In the genomic region with DNA sequence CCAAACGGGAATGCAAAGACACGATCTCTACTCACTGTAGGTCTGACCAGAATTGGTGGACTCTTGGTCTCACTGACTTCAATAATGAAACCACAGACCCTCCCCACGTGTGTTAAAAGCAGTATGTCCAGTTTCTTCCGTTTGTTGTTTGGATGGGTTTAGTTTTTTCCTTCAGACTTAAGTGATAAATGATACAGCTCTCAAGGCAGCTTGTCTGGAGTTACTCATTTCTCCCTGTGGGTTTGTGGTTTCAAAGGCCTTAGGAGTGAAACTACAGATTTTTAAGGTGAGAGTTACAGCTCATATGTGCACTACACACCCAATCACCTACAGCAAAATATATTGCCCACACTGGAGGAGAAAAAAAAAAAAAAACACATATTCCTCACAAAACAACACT, we compare ENCODE assay signal across 7 cellular contexts.
DNase-seq lines count a peak whose midpoint lies in the region; ATAC-seq and TF ChIP-seq lines count a peak whose summit lies in the region.

No MANE protein-coding gene starts in this region.

- H3K27me3 Mint-ChIP-seq in WTC11 (ENCODE audit: low read depth) = peaks cover 9% of the 10 kb centered on the region

- peak overlapping the region; percentile 49 for H3K4me3 Mint-ChIP-seq in WTC11

- H3K27ac Mint-ChIP-seq in WTC11 = no peak overlapping the region

- peaks cover 8% of the 10 kb centered on the region for H3K36me3 Mint-ChIP-seq in WTC11

- peaks cover 21% of the 10 kb centered on the region for H3K9me3 Mint-ChIP-seq in WTC11

- CTCF ChIA-PET in WTC11 (lab: Charles Lee) = interaction anchor here (0.7 to 1.6 kb wide), 4 partner anchors 12 to 71 kb away, joined by 3 to 9 read pairs (median 4); no protein-coding TSS in a partner anchor

- H3K4me1 Mint-ChIP-seq in WTC11 = peaks cover 9% of the 10 kb centered on the region

- ATAC-seq in GM19035 (IDR thresholded peaks at IDR 0.05; ENCODE audit: unreplicated experiment) (peak; percentile 93), HG02938 (IDR thresholded peaks at IDR 0.05; ENCODE audit: unreplicated experiment) (peak; percentile 99), WTC11 (no peak), GM21737 (IDR thresholded peaks at IDR 0.05; ENCODE audit: unreplicated experiment) (no peak)

- no peak for TF ChIP-seq CTCF in WTC11 (IDR thresholded peaks at IDR 0.05)

- DNase-seq in WTC11 (ENCODE audit: low spot score) (no peak), non-pigmented ciliary epithelial cell (ENCODE audit: low read depth) (peak; percentile 54), D341Med (ENCODE audit: low spot score) (no peak), COLO829 (ENCODE audit: low spot score) (no peak)

- POLR2A ChIA-PET in WTC11 (lab: Charles Lee) = no interaction called here

TF ChIP-seq in WTC11, 78 proteins besides CTCF, POLR2A, EP300 and RAD21:
- TF ChIP-seq MXD4 (CRISPR knock-in tag; IDR thresholded peaks at IDR 0.05; ENCODE audit: borderline replicate concordance) (no peak), GRHL2 (CRISPR knock-in tag; IDR thresholded peaks at IDR 0.05; ENCODE audit: insufficient replicate concordance, severe bottlenecking) (no peak), RORB (CRISPR knock-in tag; IDR thresholded peaks at IDR 0.05) (no peak), NFE2L1 (CRISPR knock-in tag; IDR thresholded peaks at IDR 0.05) (no peak), FOXP4 (CRISPR knock-in tag; IDR thresholded peaks at IDR 0.05) (no peak), KAT7 (CRISPR knock-in tag; IDR thresholded peaks at IDR 0.05; ENCODE audit: borderline replicate concordance) (no peak), PREB (CRISPR knock-in tag; IDR thresholded peaks at IDR 0.05; ENCODE audit: borderline replicate concordance) (no peak), PRRX2 (CRISPR knock-in tag; IDR thresholded peaks at IDR 0.05) (no peak), NFYB (CRISPR knock-in tag; conservative IDR thresholded peaks at IDR 0.05; ENCODE audit: low read depth) (no peak), ZNF138 (CRISPR knock-in tag; conservative IDR thresholded peaks at IDR 0.05) (no peak), USF1 (CRISPR knock-in tag; IDR thresholded peaks at IDR 0.05) (no peak), HMGXB4 (CRISPR knock-in tag; IDR thresholded peaks at IDR 0.05) (no peak), AFF4 (CRISPR knock-in tag; IDR thresholded peaks at IDR 0.05; ENCODE audit: borderline replicate concordance) (no peak), TCF7 (CRISPR knock-in tag; IDR thresholded peaks at IDR 0.05; ENCODE audit: low read depth) (no peak), SOX15 (CRISPR knock-in tag; IDR thresholded peaks at IDR 0.05) (no peak)
- TF ChIP-seq, protein P1, sequence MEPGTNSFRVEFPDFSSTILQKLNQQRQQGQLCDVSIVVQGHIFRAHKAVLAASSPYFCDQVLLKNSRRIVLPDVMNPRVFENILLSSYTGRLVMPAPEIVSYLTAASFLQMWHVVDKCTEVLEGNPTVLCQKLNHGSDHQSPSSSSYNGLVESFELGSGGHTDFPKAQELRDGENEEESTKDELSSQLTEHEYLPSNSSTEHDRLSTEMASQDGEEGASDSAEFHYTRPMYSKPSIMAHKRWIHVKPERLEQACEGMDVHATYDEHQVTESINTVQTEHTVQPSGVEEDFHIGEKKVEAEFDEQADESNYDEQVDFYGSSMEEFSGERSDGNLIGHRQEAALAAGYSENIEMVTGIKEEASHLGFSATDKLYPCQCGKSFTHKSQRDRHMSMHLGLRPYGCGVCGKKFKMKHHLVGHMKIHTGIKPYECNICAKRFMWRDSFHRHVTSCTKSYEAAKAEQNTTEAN (CRISPR knock-in tag; IDR thresholded peaks at IDR 0.05) = no peak
- TF ChIP-seq, protein P2, sequence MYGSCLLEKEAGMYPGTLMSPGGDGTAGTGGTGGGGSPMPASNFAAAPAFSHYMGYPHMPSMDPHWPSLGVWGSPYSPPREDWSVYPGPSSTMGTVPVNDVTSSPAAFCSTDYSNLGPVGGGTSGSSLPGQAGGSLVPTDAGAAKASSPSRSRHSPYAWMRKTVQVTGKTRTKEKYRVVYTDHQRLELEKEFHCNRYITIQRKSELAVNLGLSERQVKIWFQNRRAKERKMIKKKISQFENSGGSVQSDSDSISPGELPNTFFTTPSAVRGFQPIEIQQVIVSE (CRISPR knock-in tag; IDR thresholded peaks at IDR 0.05; ENCODE audit: borderline replicate concordance) = no peak
- TF ChIP-seq, protein P3, sequence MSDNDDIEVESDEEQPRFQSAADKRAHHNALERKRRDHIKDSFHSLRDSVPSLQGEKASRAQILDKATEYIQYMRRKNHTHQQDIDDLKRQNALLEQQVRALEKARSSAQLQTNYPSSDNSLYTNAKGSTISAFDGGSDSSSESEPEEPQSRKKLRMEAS (CRISPR knock-in tag; IDR thresholded peaks at IDR 0.05) = no peak
TF ChIP-seq in WTC11: peak in this region for 0.

Comparison
In these comparisons a context has a peak if more than half of its experiments do, and no peak if none do; other contexts are left out.
1. ATAC-seq: peak in GM19035 (single experiment) and HG02938 (single experiment); none in WTC11 (single experiment) and GM21737 (single experiment).